5 cellular contexts compared by ENCODE assay signal in the genomic region with DNA sequence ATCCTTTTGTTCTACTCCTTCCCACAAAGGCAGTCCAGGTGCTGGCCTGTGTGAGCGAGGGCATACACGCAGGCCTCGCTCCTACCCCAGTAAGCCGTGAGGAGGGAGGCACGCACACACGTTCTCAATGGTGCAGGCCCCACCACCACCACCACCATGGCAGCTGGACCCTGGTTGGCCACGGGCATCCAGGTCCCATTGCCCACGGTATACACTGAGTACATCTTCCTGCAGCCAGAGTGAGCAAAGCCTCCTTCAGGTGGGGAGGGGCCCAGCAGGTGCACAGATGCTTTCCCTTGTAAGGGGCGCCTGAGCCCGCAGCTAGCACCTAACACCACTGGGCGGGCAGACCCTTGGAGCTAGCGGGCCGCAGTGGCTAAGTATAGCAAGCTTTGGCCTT.
"Had no signal": no experiment of that assay in that cellular context is flagged by ENCODE, and none has a peak within 500 bp of the region (broad histone marks: within the 10 kb centered on the region; RNA-seq: fewer than 3 reads in every experiment).

No MANE protein-coding gene starts in this region.

- DNase-seq: IMR-90 had no signal

- H3K4me1 Mint-ChIP-seq: IgD-negative memory B cell had no signal

- H3K27ac Mint-ChIP-seq: IgD-negative memory B cell had no signal

- H3K4me3 Mint-ChIP-seq: IgD-negative memory B cell had no signal

- H3K36me3 Mint-ChIP-seq: IgD-negative memory B cell had no signal

- ATAC-seq: HepG2 had no signal

- H3K27ac ChIP-seq: HL-60 had no signal

- H3K4me3 ChIP-seq: K562 had no signal
